In the genomic region with DNA sequence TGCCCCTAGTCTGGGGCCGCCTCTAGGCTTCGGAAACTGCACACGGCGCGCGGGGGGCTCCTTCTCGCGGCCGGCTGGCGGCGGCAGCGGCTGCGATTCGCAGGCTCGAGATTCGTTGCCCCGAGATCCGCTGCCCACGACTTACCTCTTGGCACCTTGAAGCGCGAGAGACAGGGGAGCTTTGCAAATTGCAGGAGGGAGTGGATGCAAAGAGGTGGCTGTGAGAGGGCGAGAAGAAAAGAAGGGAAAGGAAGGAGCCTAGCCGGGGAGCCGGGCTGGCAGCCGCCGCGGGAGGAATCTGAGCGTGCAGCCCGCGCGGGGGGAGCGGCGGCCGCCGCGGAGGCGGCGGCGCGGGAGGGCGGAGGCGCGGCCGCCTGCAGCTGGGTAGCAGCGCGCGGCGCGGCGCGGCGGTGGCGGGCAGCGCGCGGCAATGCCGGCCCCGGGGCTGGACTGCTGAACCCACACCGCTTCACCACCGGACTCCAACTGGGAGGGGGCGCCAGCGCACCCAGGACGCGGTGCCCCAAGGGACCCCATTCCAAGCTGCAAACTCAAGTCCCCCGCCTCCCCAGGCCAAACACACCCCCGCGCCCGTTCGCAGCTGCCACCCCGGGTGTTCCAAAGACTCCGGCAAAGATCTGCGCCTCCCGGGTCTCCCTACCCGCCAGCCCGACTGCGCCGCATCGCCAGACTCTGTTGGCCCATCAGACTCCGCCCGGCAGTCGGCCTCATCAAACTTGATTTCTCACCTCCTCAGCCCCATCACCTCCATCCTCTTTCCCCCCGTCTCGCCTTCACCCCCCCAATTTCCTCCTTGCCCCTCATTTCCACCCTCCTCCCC, we compare ENCODE assay signal across 8 cellular contexts. TPM values are rescaled to one million over a fixed set of nuclear protein-coding genes. Genes with fewer than 3 reads are reported as not detected.
DNase-seq lines count a peak whose midpoint lies in the region; ATAC-seq lines count a peak whose summit lies in the region.

No MANE protein-coding gene starts in this region.

- CTCF ChIA-PET in activated CD4-positive, alpha-beta memory T cell treated with anti-CD3 and anti-CD28 coated beads, Interleukin-2, amount 10 ng/mL, durations not matched to agents 7 days and 5 days (lab: Charles Lee) = interaction anchor here (1.1 to 5.1 kb wide), 11 partner anchors 17 to 946 kb away, joined by 3 to 28 read pairs (median 3); no protein-coding TSS in a partner anchor

- peaks cover 42% of the 10 kb centered on the region for H3K4me1 Mint-ChIP-seq in activated CD4-positive, alpha-beta memory T cell treated with anti-CD3 and anti-CD28 coated beads, Interleukin-2, amount 10 ng/mL, durations not matched to agents 7 days and 5 days
- H3K4me1 Mint-ChIP-seq in effector memory CD8-positive, alpha-beta T cell (ENCODE audit: low read depth in 2 of 2) = peaks cover 26 to 44% of the 10 kb centered on the region in 2 donors
- peaks cover 31% of the 10 kb centered on the region for H3K4me1 Mint-ChIP-seq in memory B cell

- DNase-seq in NCI-H146 (lab: John Stamatoyannopoulos, UW) = peak; percentile 28
- DNase-seq in NCI-H146 treated with DMSO at 0.1 percent for 48 hours (lab: John Stamatoyannopoulos, UW; ENCODE audit: unreplicated experiment) = no peak
- DNase-seq in NCI-H510A (lab: John Stamatoyannopoulos, UW) = peak; percentile 36
- peak; percentile 65 for DNase-seq in activated CD4-positive, alpha-beta memory T cell treated with anti-CD3 and anti-CD28 coated beads, Interleukin-2, amount 10 ng/mL, durations not matched to agents 7 days and 5 days
- peak; percentile 20 to 33 (median 31) for DNase-seq in effector memory CD8-positive, alpha-beta T cell
- peak; percentile 25 to 54 for DNase-seq in memory B cell (ENCODE audit: low spot score in 2 of 2)
- DNase-seq in stimulated activated CD8-positive, alpha-beta memory T cell treated with anti-CD3 and anti-CD28 coated beads, Interleukin-15, amount 100 ng/mL, for 24 hours (ENCODE audit: low read depth) = peak; percentile 29

- H3K4me3 Mint-ChIP-seq in activated CD4-positive, alpha-beta memory T cell treated with anti-CD3 and anti-CD28 coated beads, Interleukin-2, amount 10 ng/mL, durations not matched to agents 7 days and 5 days = peak overlapping the region; percentile 99
- H3K4me3 Mint-ChIP-seq in effector memory CD8-positive, alpha-beta T cell = peak overlapping the region; percentile 98 to 100
- peak overlapping the region; percentile 96 for H3K4me3 Mint-ChIP-seq in memory B cell

- peaks cover 2% of the 10 kb centered on the region for H3K27me3 Mint-ChIP-seq in activated CD4-positive, alpha-beta memory T cell treated with anti-CD3 and anti-CD28 coated beads, Interleukin-2, amount 10 ng/mL, durations not matched to agents 7 days and 5 days
- peaks cover 13 to 17% of the 10 kb centered on the region in 2 donors for H3K27me3 Mint-ChIP-seq in effector memory CD8-positive, alpha-beta T cell
- H3K27me3 Mint-ChIP-seq in memory B cell = peaks cover 25% of the 10 kb centered on the region

- H3K27ac Mint-ChIP-seq in activated CD4-positive, alpha-beta memory T cell treated with anti-CD3 and anti-CD28 coated beads, Interleukin-2, amount 10 ng/mL, durations not matched to agents 7 days and 5 days = peak overlapping the region; percentile 98
- peak overlapping the region; percentile 89 to 98 for H3K27ac Mint-ChIP-seq in effector memory CD8-positive, alpha-beta T cell
- H3K27ac Mint-ChIP-seq in memory B cell = peak overlapping the region; percentile 75

- peaks cover 34% of the 10 kb centered on the region for H3K36me3 Mint-ChIP-seq in activated CD4-positive, alpha-beta memory T cell treated with anti-CD3 and anti-CD28 coated beads, Interleukin-2, amount 10 ng/mL, durations not matched to agents 7 days and 5 days (ENCODE audit: low read depth)
- peaks cover 43% of the 10 kb centered on the region for H3K36me3 Mint-ChIP-seq in effector memory CD8-positive, alpha-beta T cell (ENCODE audit: insufficient read depth)
- no peaks in the 10 kb centered on the region for H3K36me3 Mint-ChIP-seq in memory B cell

- peak; percentile 35 for ATAC-seq in effector memory CD8-positive, alpha-beta T cell (replicated peaks)
- ATAC-seq in memory B cell (ENCODE audit: low read depth) (peak; percentile 46), GM18519 (IDR thresholded peaks at IDR 0.05; ENCODE audit: low FRiP score, unreplicated experiment) (no peak)

- no peaks in the 10 kb centered on the region for H3K9me3 Mint-ChIP-seq in activated CD4-positive, alpha-beta memory T cell treated with anti-CD3 and anti-CD28 coated beads, Interleukin-2, amount 10 ng/mL, durations not matched to agents 7 days and 5 days
- no peaks in the 10 kb centered on the region for H3K9me3 Mint-ChIP-seq in effector memory CD8-positive, alpha-beta T cell
- no peaks in the 10 kb centered on the region for H3K9me3 Mint-ChIP-seq in memory B cell

- POLR2A ChIA-PET in activated CD4-positive, alpha-beta memory T cell treated with anti-CD3 and anti-CD28 coated beads, Interleukin-2, amount 10 ng/mL, durations not matched to agents 7 days and 5 days (lab: Charles Lee) = interaction anchor here (0.6 to 4.7 kb wide), 27 partner anchors 9 to 589 kb away, joined by 3 to 44 read pairs (median 3); a partner anchor contains a TSS

RNA-seq across cellular contexts. Expression of a gene that starts 44.2 kb away (rescaled TPM):
- total RNA-seq in activated CD4-positive, alpha-beta memory T cell treated with anti-CD3 and anti-CD28 coated beads, Interleukin-2, amount 10 ng/mL, durations not matched to agents 7 days and 5 days = 1 to 10 TPM; 7.4 to 9.7 TPM
